In the genomic region with DNA sequence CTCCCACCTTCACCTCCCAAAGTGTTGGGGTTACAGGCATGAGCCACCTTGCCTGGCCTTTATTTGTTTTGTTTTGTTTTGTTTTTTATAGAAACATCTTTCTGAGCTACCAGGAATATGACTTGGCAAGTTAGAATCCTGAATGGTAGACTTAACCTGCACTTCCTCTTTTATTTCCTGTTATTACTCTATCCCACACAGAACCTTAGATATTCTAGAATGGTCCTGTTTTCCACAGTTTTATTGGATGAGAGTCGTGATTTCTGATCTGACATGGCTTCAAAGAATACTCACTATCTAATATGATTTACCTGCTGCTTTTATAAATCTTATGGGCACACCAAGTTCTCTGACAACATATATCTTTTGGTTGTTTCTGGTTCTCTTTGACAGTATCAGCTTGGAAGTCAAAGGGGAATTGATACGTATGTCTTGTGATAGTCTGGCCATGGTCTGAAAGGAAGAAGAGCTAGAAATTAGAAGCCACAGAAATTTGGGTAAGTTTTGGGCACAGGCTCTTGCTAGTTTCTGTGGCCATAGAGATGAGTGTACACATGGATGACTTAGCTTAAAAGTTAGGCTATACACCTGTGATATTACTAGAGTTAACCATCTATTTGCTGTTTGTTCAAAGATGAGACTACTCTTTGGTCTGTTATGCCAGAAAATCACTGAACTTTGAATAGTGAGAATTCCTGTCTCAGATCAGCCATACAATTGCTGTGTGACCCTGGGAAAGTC, we compare ENCODE assay signal across 18 cellular contexts. TPM values are rescaled to one million over a fixed set of nuclear protein-coding genes. Genes with fewer than 3 reads are reported as not detected.
DNase-seq lines count a peak whose midpoint lies in the region; ATAC-seq, FAIRE-seq and TF ChIP-seq lines count a peak whose summit lies in the region.
"Had no signal": no experiment of that assay in that cellular context is flagged by ENCODE, and none has a peak within 500 bp of the region (broad histone marks: within the 10 kb centered on the region; RNA-seq: fewer than 3 reads in every experiment).

No MANE protein-coding gene starts in this region.

- H3K9me3 Mint-ChIP-seq in stimulated activated naive B cell treated with anti-CD40 and anti-IgM and Interleukin-4, amounts not matched to agents 10 μg/mL and 1 μg/mL and 100 μg/mL, for 72 hours = peaks cover 0 to 4% of the 10 kb centered on the region in 2 donors
- H3K9me3 Mint-ChIP-seq in T-cell = no peaks in the 10 kb centered on the region

- H3K9me3 ChIP-seq in HepG2 (ENCODE audit: low read length) = no peaks in the 10 kb centered on the region
- no peaks in the 10 kb centered on the region for H3K9me3 ChIP-seq in right lobe of liver
- H3K9me3 ChIP-seq: heart right ventricle had no signal

- H3K27me3 Mint-ChIP-seq in stimulated activated naive B cell treated with anti-CD40 and anti-IgM and Interleukin-4, amounts not matched to agents 10 μg/mL and 1 μg/mL and 100 μg/mL, for 72 hours = peaks cover 19 to 27% of the 10 kb centered on the region in 2 donors
- peaks cover 11 to 28% of the 10 kb centered on the region in 2 donors for H3K27me3 Mint-ChIP-seq in T-cell

- peaks cover 0 to 4% of the 10 kb centered on the region in 2 donors for H3K36me3 Mint-ChIP-seq in stimulated activated naive B cell treated with anti-CD40 and anti-IgM and Interleukin-4, amounts not matched to agents 10 μg/mL and 1 μg/mL and 100 μg/mL, for 72 hours
- H3K36me3 Mint-ChIP-seq in T-cell = no peaks in the 10 kb centered on the region

- in situ Hi-C loops in HepG2 (cut with HindIII; ENCODE audit: extremely low pct_ligation_motif_present, low pct_unique_long_range_greater_than_20kb) = no loop called here

- ATAC-seq in HepG2 (no peak), right lobe of liver (no peak), HG02642 (IDR thresholded peaks at IDR 0.05; ENCODE audit: poor library complexity, unreplicated experiment) (peak; percentile 26), HG03469 (IDR thresholded peaks at IDR 0.05; ENCODE audit: unreplicated experiment) (peak; percentile 33), T-cell (replicated peaks in 1 of 4) (no peak)
- ATAC-seq in stimulated activated naive B cell treated with anti-CD40 and anti-IgM and Interleukin-4, amounts not matched to agents 10 μg/mL and 1 μg/mL and 100 μg/mL, for 72 hours (replicated peaks) = peak; percentile 1 to 24
- ATAC-seq: activated CD8-positive, alpha-beta memory T cell treated with anti-CD3 and anti-CD28 coated beads, Interleukin-2, amount 10 ng/mL, durations not matched to agents 7 days and 5 days; heart right ventricle had no signal

- no peak overlapping the region for H3K4me3 Mint-ChIP-seq in stimulated activated naive B cell treated with anti-CD40 and anti-IgM and Interleukin-4, amounts not matched to agents 10 μg/mL and 1 μg/mL and 100 μg/mL, for 72 hours
- no peak overlapping the region for H3K4me3 Mint-ChIP-seq in T-cell
- H3K4me3 Mint-ChIP-seq: activated CD8-positive, alpha-beta memory T cell treated with anti-CD3 and anti-CD28 coated beads, Interleukin-2, amount 10 ng/mL, durations not matched to agents 7 days and 5 days had no signal

- H4K20me1 ChIP-seq in HepG2 (ENCODE audit: insufficient read depth, low read length) = peaks cover 2% of the 10 kb centered on the region; the same call in 1 of the 2 replicates

- TF ChIP-seq POLR2A in HepG2 (IDR thresholded peaks at IDR 0.05; ENCODE audit: insufficient read depth in 1 of 2, low read depth in 2 of 2, low read length in 2 of 2) = no peak
- no peak for TF ChIP-seq POLR2A in right lobe of liver (IDR thresholded peaks at IDR 0.05)

- no peak overlapping the region for H3K4me2 ChIP-seq in HepG2 (ENCODE audit: low read depth, low read length)

- CTCF ChIA-PET in HepG2 (lab: Yijun Ruan, JAX; ENCODE audit: low intra/inter-chr PET ratio, low total read pairs) (no interaction called here), T-cell (lab: Charles Lee) (interaction anchor here (0.5 to 0.7 kb wide), 3 partner anchors 12 to 400 kb away, joined by 3 to 5 read pairs (median 3); no protein-coding TSS in a partner anchor)

- no peak for DNase-seq in HepG2 (ENCODE audit: low spot score)
- DNase-seq in right lobe of liver = no peak
- no peak for DNase-seq in stimulated activated naive B cell treated with anti-CD40 and anti-IgM and Interleukin-4, amounts not matched to agents 10 μg/mL and 1 μg/mL and 100 μg/mL, for 72 hours
- no peak for DNase-seq in T-cell
- no peak for DNase-seq in cortex of kidney (lab: John Stamatoyannopoulos, UW)
- no peak for DNase-seq in NCI-H2196 treated with DMSO at 0.1 percent for 48 hours (lab: John Stamatoyannopoulos, UW; ENCODE audit: unreplicated experiment)
- DNase-seq: activated CD8-positive, alpha-beta memory T cell treated with anti-CD3 and anti-CD28 coated beads, Interleukin-2, amount 10 ng/mL, durations not matched to agents 7 days and 5 days; amniotic stem cell; DMS53; effector CD8-positive, alpha-beta T cell; heart right ventricle; NCI-H526 treated with DMSO at 0.1 percent for 48 hours; posterior cingulate gyrus; stimulated activated CD4-positive, alpha-beta T cell treated with anti-CD3 and anti-CD28 coated beads, Interleukin-4, amount 100 ng/mL, for 24 hours had no signal

- no peaks in the 10 kb centered on the region for H3K36me3 ChIP-seq in HepG2 (replicated peaks in 1 of 2; ENCODE audit: control insufficient read depth in 1 of 2, insufficient read depth in 2 of 2, low read length in 2 of 2)
- no peaks in the 10 kb centered on the region for H3K36me3 ChIP-seq in right lobe of liver
- H3K36me3 ChIP-seq: heart right ventricle had no signal

- peaks cover 39% of the 10 kb centered on the region for H3K4me1 ChIP-seq in HepG2 (ENCODE audit: insufficient read depth, low read length)
- H3K4me1 ChIP-seq in right lobe of liver = no peaks in the 10 kb centered on the region

- intact Hi-C loops in HepG2 (cut with micrococcal nuclease; ENCODE audit: unreplicated experiment) = no loop called here
- intact Hi-C loops in right lobe of liver (cut with DNase I) = no loop called here

- H3K27ac Mint-ChIP-seq in stimulated activated naive B cell treated with anti-CD40 and anti-IgM and Interleukin-4, amounts not matched to agents 10 μg/mL and 1 μg/mL and 100 μg/mL, for 72 hours = peak overlapping the region; percentile 52
- no peak overlapping the region for H3K27ac Mint-ChIP-seq in T-cell
- H3K27ac Mint-ChIP-seq: activated CD8-positive, alpha-beta memory T cell treated with anti-CD3 and anti-CD28 coated beads, Interleukin-2, amount 10 ng/mL, durations not matched to agents 7 days and 5 days had no signal

- TF ChIP-seq EP300 in HepG2 (IDR thresholded peaks at IDR 0.05; ENCODE audit: low read depth in 2 of 2, low read length in 2 of 2) (no peak), HepG2 (CRISPR knock-in tag; IDR thresholded peaks at IDR 0.05; ENCODE audit: borderline replicate concordance) (no peak)

- H3K9ac ChIP-seq in HepG2 (ENCODE audit: insufficient read depth, low read depth, low read length) = no peak overlapping the region

- no peak overlapping the region for H3K4me3 ChIP-seq in HepG2 (replicated peaks in 1 of 3; ENCODE audit: insufficient read depth in 1 of 3, low read depth in 2 of 3, low read length in 3 of 3)
- H3K4me3 ChIP-seq in right lobe of liver = no peak overlapping the region
- H3K4me3 ChIP-seq: heart right ventricle, lung had no signal

- H3K27ac ChIP-seq in HepG2 (ENCODE audit: extremely low read length, insufficient read depth, low read length) (peak overlapping the region; percentile 27), right lobe of liver (no peak overlapping the region)
- H3K27ac ChIP-seq: heart right ventricle had no signal

- WGBS in HepG2 (ENCODE audit: low lambda C conversion rate) = 93% methylated on average over 2 of the region's 2 CpGs
- WGBS in right lobe of liver (ENCODE audit: insufficient coverage, low coverage, low lambda C conversion rate, missing lambda C conversion rate) = 74% methylated on average over 2 of the region's 2 CpGs

- H3K4me1 Mint-ChIP-seq in stimulated activated naive B cell treated with anti-CD40 and anti-IgM and Interleukin-4, amounts not matched to agents 10 μg/mL and 1 μg/mL and 100 μg/mL, for 72 hours = peaks cover 18 to 25% of the 10 kb centered on the region in 2 donors
- peaks cover 7 to 12% (median 10%) of the 10 kb centered on the region in 3 donors for H3K4me1 Mint-ChIP-seq in T-cell

- BruUV-seq in HepG2 (replicated peaks; lab: Mats Ljungman, UMichigan) = no TSS peak

- TF ChIP-seq RAD21 in HepG2 (CRISPR knock-in tag; IDR thresholded peaks at IDR 0.05) = no peak

- no peak for TF ChIP-seq CTCF in HepG2 (CRISPR knock-in tag; IDR thresholded peaks at IDR 0.05)
- TF ChIP-seq CTCF in right lobe of liver (IDR thresholded peaks at IDR 0.05) = no peak

- H3K27me3 ChIP-seq in HepG2 (ENCODE audit: control insufficient read depth in 1 of 2, insufficient read depth in 2 of 2, low read length in 2 of 2) = no peaks in the 10 kb centered on the region; a peak in 1 of 5 replicates
- H3K27me3 ChIP-seq in right lobe of liver = no peaks in the 10 kb centered on the region

- no peak for FAIRE-seq in HepG2 (lab: Jason Lieb, UNC)

- peaks cover 1% of the 10 kb centered on the region for H3K79me2 ChIP-seq in HepG2 (ENCODE audit: insufficient read depth, low read length)

- POLR2A ChIA-PET in HepG2 (lab: Yijun Ruan, JAX) (interaction anchor here (1.9 kb wide), 1 partner anchor 8 kb away, joined by 7 read pairs; no protein-coding TSS in a partner anchor), T-cell (lab: Charles Lee) (no interaction called here)

- no peak overlapping the region for H2AFZ ChIP-seq in HepG2 (ENCODE audit: low read length)

RNA-seq across cellular contexts. Expression of a gene that starts 4.7 kb away (rescaled TPM):
- 69.5 and 126 TPM in 2 replicates for total RNA-seq in HepG2 (2016; rRNA removed; fragmentation: Illumina TruSeq; extraction: Trizol)
- 47.1 and 75.8 TPM in 2 replicates for total RNA-seq in HepG2 (2016; cell fraction: cytosol; rRNA removed; fragmentation: Illumina TruSeq; extraction: Trizol; ENCODE audit: low read depth)
- 71.7 and 113 TPM in 2 replicates for total RNA-seq in HepG2 (2016; cell fraction: insoluble cytoplasmic fraction; rRNA removed; fragmentation: Illumina TruSeq; extraction: Trizol)
- total RNA-seq in HepG2 (2016; cell fraction: membrane; rRNA removed; fragmentation: Illumina TruSeq; extraction: Trizol) = 148 and 184 TPM in 2 replicates
- 45.1 and 60.0 TPM in 2 replicates for total RNA-seq in HepG2 (2016; cell fraction: nucleus; rRNA removed; fragmentation: Illumina TruSeq; extraction: Trizol)
- polyA plus RNA-seq in HepG2 (2011; rRNA removed) = 24.0 and 26.9 TPM in 2 replicates
- 7.7 and 15.0 TPM in 2 replicates for polyA plus RNA-seq in HepG2 (2011; cell fraction: cytosol; rRNA removed)
- 11.7 and 19.0 TPM in 2 replicates for polyA plus RNA-seq in HepG2 (2011; cell fraction: nucleus; rRNA removed)
- polyA plus RNA-seq in HepG2 (2012) = 50.7 and 60.7 TPM in 2 replicates
- polyA plus RNA-seq in HepG2 (2016; cell fraction: cytosol; fragmentation: Illumina TruSeq; extraction: Trizol; ENCODE audit: low read depth) = 97.9 and 118 TPM in 2 replicates
- polyA plus RNA-seq in HepG2 (2016; cell fraction: insoluble cytoplasmic fraction; fragmentation: Illumina TruSeq; extraction: Trizol; ENCODE audit: low read depth) = 46.7 and 55.6 TPM in 2 replicates
- polyA plus RNA-seq in HepG2 (2016; cell fraction: membrane; fragmentation: Illumina TruSeq; extraction: Trizol; ENCODE audit: low read depth) = 113 and 140 TPM in 2 replicates
- polyA plus RNA-seq in HepG2 (2016; cell fraction: nucleus; fragmentation: Illumina TruSeq; extraction: Trizol; ENCODE audit: insufficient read depth, low read depth) = 41.3 and 43.8 TPM in 2 replicates
- 10.6 and 17.9 TPM in 2 replicates for polyA minus RNA-seq in HepG2 (2011; rRNA and poly(A)+ RNA removed; ENCODE audit: low replicate concordance)
- 32.5 and 39.8 TPM in 2 replicates for polyA minus RNA-seq in HepG2 (2011; cell fraction: cytosol; rRNA and poly(A)+ RNA removed)
- polyA minus RNA-seq in HepG2 (2011; cell fraction: nucleus; rRNA and poly(A)+ RNA removed) = 60.9 and 70.2 TPM in 2 replicates
- 10 to 100 TPM; 30.1 to 85.4 (median 46.3) TPM for total RNA-seq in right lobe of liver
- total RNA-seq in T-cell = 10 to 100 TPM; 33.9 to 41.1 (median 37.7) TPM

RNA-seq across cellular contexts. Expression of a gene that starts 54.8 kb away (rescaled TPM):
- total RNA-seq in HepG2 (2016; rRNA removed; fragmentation: Illumina TruSeq; extraction: Trizol) (0.18 and 0.29 TPM in 2 replicates), right lobe of liver (under 1 TPM in 3 of 6 experiments, not detected in 3; 0.26 to 0.49 (median 0.38) TPM), T-cell (under 1 TPM in 1 of 5 donors, not detected in 4; 0.18 TPM)
- 0.91 and 0.97 TPM in 2 replicates for total RNA-seq in HepG2 (2016; cell fraction: cytosol; rRNA removed; fragmentation: Illumina TruSeq; extraction: Trizol; ENCODE audit: low read depth)
- total RNA-seq in HepG2 (2016; cell fraction: insoluble cytoplasmic fraction; rRNA removed; fragmentation: Illumina TruSeq; extraction: Trizol) = 0.19 and 0.24 TPM in 2 replicates
- 0.77 and 0.96 TPM in 2 replicates for total RNA-seq in HepG2 (2016; cell fraction: membrane; rRNA removed; fragmentation: Illumina TruSeq; extraction: Trizol)
- not detected in 2 replicates for total RNA-seq in HepG2 (2016; cell fraction: nucleus; rRNA removed; fragmentation: Illumina TruSeq; extraction: Trizol)
- polyA plus RNA-seq in HepG2 (2011; rRNA removed) = 0.17 and 0.34 TPM in 2 replicates
- 0.18 and 0.43 TPM in 2 replicates for polyA plus RNA-seq in HepG2 (2011; cell fraction: cytosol; rRNA removed)
- polyA plus RNA-seq in HepG2 (2011; cell fraction: nucleus; rRNA removed) = 0.40 and 0.87 TPM in 2 replicates
- polyA plus RNA-seq in HepG2 (2012) = 0.27 and 0.44 TPM in 2 replicates
- 0.92 and 0.95 TPM in 2 replicates for polyA plus RNA-seq in HepG2 (2016; cell fraction: cytosol; fragmentation: Illumina TruSeq; extraction: Trizol; ENCODE audit: low read depth)
- 0.15 and 0.26 TPM in 2 replicates for polyA plus RNA-seq in HepG2 (2016; cell fraction: insoluble cytoplasmic fraction; fragmentation: Illumina TruSeq; extraction: Trizol; ENCODE audit: low read depth)
- 0.80 and 1.4 TPM in 2 replicates for polyA plus RNA-seq in HepG2 (2016; cell fraction: membrane; fragmentation: Illumina TruSeq; extraction: Trizol; ENCODE audit: low read depth)
- 0.61 TPM in 1 of 2 replicates, not detected in the other for polyA plus RNA-seq in HepG2 (2016; cell fraction: nucleus; fragmentation: Illumina TruSeq; extraction: Trizol; ENCODE audit: insufficient read depth, low read depth)
- polyA minus RNA-seq in HepG2 (2011; rRNA and poly(A)+ RNA removed; ENCODE audit: low replicate concordance) = 0.46 TPM in 1 of 2 replicates, not detected in the other
- polyA minus RNA-seq in HepG2 (2011; cell fraction: cytosol; rRNA and poly(A)+ RNA removed) = 0.79 TPM in 1 of 2 replicates, not detected in the other
- polyA minus RNA-seq in HepG2 (2011; cell fraction: nucleus; rRNA and poly(A)+ RNA removed) = not detected in 2 replicates
- total RNA-seq: activated CD8-positive, alpha-beta memory T cell treated with anti-CD3 and anti-CD28 coated beads, Interleukin-2, amount 10 ng/mL, durations not matched to agents 7 days and 5 days; T-helper 1 cell treated with Interleukin-12 subunit alpha and Interleukin-12 subunit beta and Interleukin-4 antibody, amounts not matched to agents 30 ng/mL and 1 ng/mL, for 36 hours had no signal

Comparison
In these comparisons a context has a peak if more than half of its experiments do, and no peak if none do; other contexts are left out.
1. ATAC-seq: peak in HG02642 (single experiment), HG03469 (single experiment) and stimulated activated naive B cell treated with anti-CD40 and anti-IgM and Interleukin-4, amounts not matched to agents 10 μg/mL and 1 μg/mL and 100 μg/mL, for 72 hours (2 of 2); none in HepG2 (single experiment), right lobe of liver (0 of 4) and T-cell (0 of 4).